26 cellular contexts compared by ENCODE assay signal in the genomic region with DNA sequence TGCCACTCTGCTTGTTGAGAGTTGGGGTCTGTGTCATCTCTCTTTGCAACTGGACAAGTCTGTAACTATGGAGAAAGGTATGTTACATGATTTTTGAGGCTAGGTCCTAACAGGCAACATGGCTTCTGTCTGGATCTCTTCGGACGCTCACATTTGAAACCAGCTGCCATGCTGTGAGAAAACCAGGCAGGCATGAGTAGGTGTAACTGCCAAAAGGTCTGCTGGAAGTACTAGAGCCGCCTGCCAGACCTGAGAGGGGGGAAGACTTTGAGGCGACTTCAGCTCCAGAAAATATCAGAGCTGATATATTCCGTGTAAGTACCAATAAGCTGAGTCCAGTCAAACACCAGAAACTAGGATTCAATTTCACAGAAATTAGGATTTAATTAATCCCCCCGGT.
"Had no signal": no experiment of that assay in that cellular context is flagged by ENCODE, and none has a peak within 500 bp of the region (broad histone marks: within the 10 kb centered on the region; RNA-seq: fewer than 3 reads in every experiment).

No MANE protein-coding gene starts in this region.

- H3K4me2 ChIP-seq: hepatocyte had no signal

- H3K79me2 ChIP-seq: hepatocyte had no signal

- H3K27me3 Mint-ChIP-seq: dendritic cell treated with granulocyte-macrophage colony-stimulating factor and Interleukin-4, amounts not matched to agents 40 ng/mL and 50 ng/mL, for 4 days; effector memory CD8-positive, alpha-beta T cell had no signal

- DNase-seq: colonic mucosa; cortex of kidney; dermis blood vessel endothelial cell; effector CD4-positive, alpha-beta T cell; effector CD8-positive, alpha-beta T cell; effector memory CD4-positive, alpha-beta T cell; effector memory CD8-positive, alpha-beta T cell; endodermal cell; erythroblast; esophagus squamous epithelium; foreskin fibroblast; foreskin keratinocyte; foreskin melanocyte; gastrocnemius medialis; glutamatergic neuron; head of caudate nucleus; heart left ventricle; heart right ventricle had no signal

- H3K36me3 ChIP-seq: colonic mucosa, esophagus muscularis mucosa, esophagus squamous epithelium, gastrocnemius medialis, gastroesophageal sphincter, heart left ventricle, heart right ventricle had no signal

- H2AFZ ChIP-seq: hepatocyte had no signal

- ATAC-seq: effector memory CD8-positive, alpha-beta T cell; esophagus mucosa; foreskin keratinocyte; gastrocnemius medialis; gastroesophageal sphincter; heart left ventricle; heart right ventricle had no signal

- H3K4me3 ChIP-seq: colonic mucosa, coronary artery, dorsolateral prefrontal cortex, esophagus muscularis mucosa, esophagus squamous epithelium, gastrocnemius medialis, gastroesophageal sphincter, heart left ventricle, heart right ventricle, hepatocyte had no signal

- H3K27ac Mint-ChIP-seq: dendritic cell treated with granulocyte-macrophage colony-stimulating factor and Interleukin-4, amounts not matched to agents 40 ng/mL and 50 ng/mL, for 4 days; effector memory CD8-positive, alpha-beta T cell; endodermal cell had no signal

- H3K4me1 ChIP-seq: colonic mucosa, esophagus muscularis mucosa, esophagus squamous epithelium, gastrocnemius medialis, gastroesophageal sphincter, heart left ventricle, heart right ventricle had no signal

- H3K4me3 Mint-ChIP-seq: dendritic cell treated with granulocyte-macrophage colony-stimulating factor and Interleukin-4, amounts not matched to agents 40 ng/mL and 50 ng/mL, for 4 days; effector memory CD8-positive, alpha-beta T cell; endodermal cell had no signal

- H3K27ac ChIP-seq: colonic mucosa, coronary artery, dorsolateral prefrontal cortex, epithelial cell of prostate, esophagus muscularis mucosa, esophagus squamous epithelium, foreskin keratinocyte, gastrocnemius medialis, gastroesophageal sphincter, heart left ventricle, heart right ventricle, hepatocyte had no signal

- H3K4me1 Mint-ChIP-seq: endodermal cell had no signal

- H3K27me3 ChIP-seq: colonic mucosa, dorsolateral prefrontal cortex, esophagus muscularis mucosa, esophagus squamous epithelium, foreskin keratinocyte, gastrocnemius medialis, gastroesophageal sphincter, heart left ventricle, heart right ventricle, hepatocyte had no signal

- H3K9me3 Mint-ChIP-seq: endodermal cell had no signal
